Comparison of ENCODE assay signal across 9 cellular contexts in genomic region chr5:141958113-141958512, GRCh38. TPM values are rescaled to one million over a fixed set of nuclear protein-coding genes. Genes with fewer than 3 reads are reported as not detected.
DNase-seq lines count a peak whose midpoint lies in the region; ATAC-seq and TF ChIP-seq lines count a peak whose summit lies in the region.
"Had no signal": no experiment of that assay in that cellular context is flagged by ENCODE, and none has a peak within 500 bp of the region (broad histone marks: within the 10 kb centered on the region; RNA-seq: fewer than 3 reads in every experiment).

PCDH12 (minus strand) TSS chr5:141958202; CDS start chr5:141957851, 351 bp downstream.

- H3K4me3 Mint-ChIP-seq in activated CD4-positive, alpha-beta T cell treated with anti-CD3 and anti-CD28 coated beads for 36 hours: peak within 1 kb of the TSS; percentile 50
- H3K4me3 Mint-ChIP-seq in T-helper 17 cell: peak within 1 kb of the TSS; percentile 73
- peak within 1 kb of the TSS; percentile 58 for H3K4me3 Mint-ChIP-seq in glutamatergic neuron (ENCODE audit: unreplicated experiment)
- peak within 1 kb of the TSS; percentile 71 for H3K4me3 Mint-ChIP-seq in stimulated activated naive CD8-positive, alpha-beta T cell treated with anti-CD3 and anti-CD28 coated beads, Interleukin-15, Interleukin-2, amounts not matched to agents 100 ng/mL and 50 ng/mL, for 24 hours
- H3K4me3 Mint-ChIP-seq: brain had no signal

- DNase-seq in activated CD4-positive, alpha-beta T cell treated with anti-CD3 and anti-CD28 coated beads for 36 hours: peak; percentile 49
- DNase-seq in activated CD4-positive, alpha-beta T cell treated with anti-CD3 and anti-CD28 coated beads, Interleukin-2, amount 50 U/mL, for 1 hour: no peak
- no peak for DNase-seq in T-helper 17 cell
- DNase-seq in glutamatergic neuron: peak; percentile 82
- no peak for DNase-seq in erythroblast (lab: John Stamatoyannopoulos, UW)
- DNase-seq in COLO829 (ENCODE audit: low spot score): no peak
- DNase-seq in GM19240 (ENCODE audit: insufficient read length, low spot score): no peak

- H3K9me3 Mint-ChIP-seq in activated CD4-positive, alpha-beta T cell treated with anti-CD3 and anti-CD28 coated beads for 36 hours (ENCODE audit: low read depth): no peaks in the 10 kb centered on the region
- H3K9me3 Mint-ChIP-seq in glutamatergic neuron (ENCODE audit: unreplicated experiment): peaks cover 4% of the 10 kb centered on the region
- H3K9me3 Mint-ChIP-seq in stimulated activated naive CD8-positive, alpha-beta T cell treated with anti-CD3 and anti-CD28 coated beads, Interleukin-15, Interleukin-2, amounts not matched to agents 100 ng/mL and 50 ng/mL, for 24 hours: no peaks in the 10 kb centered on the region
- H3K9me3 Mint-ChIP-seq: brain had no signal

- no peaks in the 10 kb centered on the region for H3K36me3 Mint-ChIP-seq in activated CD4-positive, alpha-beta T cell treated with anti-CD3 and anti-CD28 coated beads for 36 hours (ENCODE audit: low read depth)
- H3K36me3 Mint-ChIP-seq in T-helper 17 cell (ENCODE audit: low read depth) (peaks cover 3% of the 10 kb centered on the region), glutamatergic neuron (ENCODE audit: unreplicated experiment) (no peaks in the 10 kb centered on the region)
- H3K36me3 Mint-ChIP-seq in stimulated activated naive CD8-positive, alpha-beta T cell treated with anti-CD3 and anti-CD28 coated beads, Interleukin-15, Interleukin-2, amounts not matched to agents 100 ng/mL and 50 ng/mL, for 24 hours (ENCODE audit: low read depth): no peaks in the 10 kb centered on the region
- H3K36me3 Mint-ChIP-seq: brain had no signal

- peaks cover 38% of the 10 kb centered on the region for H3K4me1 Mint-ChIP-seq in activated CD4-positive, alpha-beta T cell treated with anti-CD3 and anti-CD28 coated beads for 36 hours
- H3K4me1 Mint-ChIP-seq in T-helper 17 cell (peaks cover 29% of the 10 kb centered on the region), glutamatergic neuron (ENCODE audit: low read depth, unreplicated experiment) (peaks cover 33% of the 10 kb centered on the region)
- H3K4me1 Mint-ChIP-seq in stimulated activated naive CD8-positive, alpha-beta T cell treated with anti-CD3 and anti-CD28 coated beads, Interleukin-15, Interleukin-2, amounts not matched to agents 100 ng/mL and 50 ng/mL, for 24 hours (ENCODE audit: low read depth): peaks cover 40% of the 10 kb centered on the region

- ATAC-seq in activated CD4-positive, alpha-beta T cell treated with anti-CD3 and anti-CD28 coated beads for 36 hours: peak; percentile 23
- ATAC-seq in T-helper 17 cell: no peak

- POLR2A ChIA-PET in activated CD4-positive, alpha-beta T cell treated with anti-CD3 and anti-CD28 coated beads for 36 hours (lab: Charles Lee): interaction anchor here (1.7 kb wide), 1 partner anchor 266 kb away, joined by 4 read pairs; no protein-coding TSS in a partner anchor

- peak; percentile 14 for TF ChIP-seq CTCF in glutamatergic neuron (IDR thresholded peaks at IDR 0.05; ENCODE audit: partially characterized antibody, unreplicated experiment)

- TF ChIP-seq POLR2A in erythroblast (IDR thresholded peaks at IDR 0.05; ENCODE audit: low read length): no peak

- CTCF ChIA-PET in activated CD4-positive, alpha-beta T cell treated with anti-CD3 and anti-CD28 coated beads for 36 hours (lab: Charles Lee): interaction anchor here (0.5 to 6.1 kb wide), 12 partner anchors 11 to 307 kb away, joined by 3 to 152 read pairs (median 5); partner anchors contain the start of genes DELE1, FCHSD1, PCDH1 and RNF14

- H3K27me3 Mint-ChIP-seq in activated CD4-positive, alpha-beta T cell treated with anti-CD3 and anti-CD28 coated beads for 36 hours: no peaks in the 10 kb centered on the region
- no peaks in the 10 kb centered on the region for H3K27me3 Mint-ChIP-seq in T-helper 17 cell
- H3K27me3 Mint-ChIP-seq in glutamatergic neuron (ENCODE audit: unreplicated experiment): peaks cover 10% of the 10 kb centered on the region
- no peaks in the 10 kb centered on the region for H3K27me3 Mint-ChIP-seq in stimulated activated naive CD8-positive, alpha-beta T cell treated with anti-CD3 and anti-CD28 coated beads, Interleukin-15, Interleukin-2, amounts not matched to agents 100 ng/mL and 50 ng/mL, for 24 hours

- peak within 1 kb of the TSS; percentile 58 for H3K27ac Mint-ChIP-seq in activated CD4-positive, alpha-beta T cell treated with anti-CD3 and anti-CD28 coated beads for 36 hours
- H3K27ac Mint-ChIP-seq in T-helper 17 cell: peak within 1 kb of the TSS; percentile 84
- peak within 1 kb of the TSS; percentile 93 for H3K27ac Mint-ChIP-seq in glutamatergic neuron (ENCODE audit: unreplicated experiment)
- peak within 1 kb of the TSS; percentile 83 for H3K27ac Mint-ChIP-seq in stimulated activated naive CD8-positive, alpha-beta T cell treated with anti-CD3 and anti-CD28 coated beads, Interleukin-15, Interleukin-2, amounts not matched to agents 100 ng/mL and 50 ng/mL, for 24 hours

- intact Hi-C loops in activated CD4-positive, alpha-beta T cell treated with anti-CD3 and anti-CD28 coated beads for 36 hours (cut with DNase I, micrococcal nuclease): no loop called here

- no peaks in the 10 kb centered on the region for H3K9me3 ChIP-seq in T-helper 17 cell (ENCODE audit: control insufficient read depth, low read length, poor library complexity, severe bottlenecking)

RNA-seq across cellular contexts. Expression of gene PCDH12, which starts in this region (rescaled TPM):
- total RNA-seq in activated CD4-positive, alpha-beta T cell treated with anti-CD3 and anti-CD28 coated beads for 36 hours: under 1 TPM; 0.70 to 0.80 TPM
- total RNA-seq in T-helper 17 cell (under 1 TPM; 0.05 to 0.15 TPM), glutamatergic neuron (ENCODE audit: unreplicated experiment) (1.7 TPM)

Comparison
In these comparisons a context has a peak if more than half of its experiments do, and no peak if none do; other contexts are left out.
1. Peak in DNase-seq and ATAC-seq in activated CD4-positive, alpha-beta T cell treated with anti-CD3 and anti-CD28 coated beads for 36 hours; RNA of the gene not detected or under 1 TPM.